In genomic region chr3:112333002-112333385, GRCh38 we compare ENCODE assay signal across 8 cellular contexts. TPM values are rescaled to one million over a fixed set of nuclear protein-coding genes. Genes with fewer than 3 reads are reported as not detected.
DNase-seq lines count a peak whose midpoint lies in the region; ATAC-seq and TF ChIP-seq lines count a peak whose summit lies in the region.

Gene CD200 (plus strand): TSS chr3:112333156. CDS start chr3:112333213, 57 bp downstream.

- H3K4me3 Mint-ChIP-seq in CD14-positive monocyte, result peak within 1 kb of the TSS; percentile 85 to 94
- H3K4me3 Mint-ChIP-seq in activated CD8-positive, alpha-beta T cell treated with anti-CD3 and anti-CD28 coated beads for 36 hours, result peak within 1 kb of the TSS; percentile 90

- 0 to 1% methylated on average over 10 to 24 of the region's 28 CpGs for WGBS in mesodermal cell (ENCODE audit: insufficient coverage in 2 of 2), 2 experiments

- H3K27ac Mint-ChIP-seq in CD14-positive monocyte, result peak within 1 kb of the TSS in 1 of 7 donors; percentile 46
- H3K27ac Mint-ChIP-seq in activated CD8-positive, alpha-beta T cell treated with anti-CD3 and anti-CD28 coated beads for 36 hours, result peak within 1 kb of the TSS; percentile 93

- intact Hi-C loops in CD14-positive monocyte (cut with micrococcal nuclease), result no loop called here
- intact Hi-C loops in activated CD8-positive, alpha-beta T cell treated with anti-CD3 and anti-CD28 coated beads for 36 hours (cut with micrococcal nuclease), result loop anchor here (5.0 kb wide), 2 partner anchors 104 to 124 kb away; no protein-coding TSS in a partner anchor

- H3K4me1 ChIP-seq in mesodermal cell (ENCODE audit: control insufficient read depth, insufficient read depth, low read length, poor library complexity, severe bottlenecking), result no peaks in the 10 kb centered on the region

- ATAC-seq in GM21526 (IDR thresholded peaks at IDR 0.05; ENCODE audit: low FRiP score, unreplicated experiment), result peak; percentile 56
- ATAC-seq in activated CD8-positive, alpha-beta T cell treated with anti-CD3 and anti-CD28 coated beads for 36 hours, result peak; percentile 70

- peaks cover 31% of the 10 kb centered on the region for H3K4me1 Mint-ChIP-seq in CD14-positive monocyte
- peaks cover 38% of the 10 kb centered on the region for H3K4me1 Mint-ChIP-seq in activated CD8-positive, alpha-beta T cell treated with anti-CD3 and anti-CD28 coated beads for 36 hours (ENCODE audit: low read depth)

- peak within 1 kb of the TSS; percentile 74 for H3K27ac ChIP-seq in mesodermal cell (ENCODE audit: low read depth, low read length, severe bottlenecking)

- peak within 1 kb of the TSS; percentile 57 for H3K4me3 ChIP-seq in mesodermal cell (ENCODE audit: extremely low read depth, insufficient read depth, low read length, poor library complexity, severe bottlenecking)

- H3K36me3 ChIP-seq in mesodermal cell (ENCODE audit: control insufficient read depth, insufficient read depth, low read length), result no peaks in the 10 kb centered on the region

- TF ChIP-seq CTCF in CD14-positive monocyte (IDR thresholded peaks at IDR 0.05), result no peak
- no peak for TF ChIP-seq CTCF in activated CD8-positive, alpha-beta T cell treated with anti-CD3 and anti-CD28 coated beads for 36 hours (IDR thresholded peaks at IDR 0.05)

- CTCF ChIA-PET in activated CD8-positive, alpha-beta T cell treated with anti-CD3 and anti-CD28 coated beads for 36 hours (lab: Charles Lee), result interaction anchor here (0.8 to 4.3 kb wide), 22 partner anchors 11 to 249 kb away, joined by 3 to 22 read pairs (median 6); partner anchors contain the start of genes BTLA, GCSAM and SLC9C1

- peaks cover 0 to 3% (median 0%) of the 10 kb centered on the region in 7 donors for H3K9me3 Mint-ChIP-seq in CD14-positive monocyte
- H3K9me3 Mint-ChIP-seq in activated CD8-positive, alpha-beta T cell treated with anti-CD3 and anti-CD28 coated beads for 36 hours, result no peaks in the 10 kb centered on the region

- POLR2A ChIA-PET in activated CD8-positive, alpha-beta T cell treated with anti-CD3 and anti-CD28 coated beads for 36 hours (lab: Charles Lee), result interaction anchor here (1.1 to 1.9 kb wide), 6 partner anchors 100 to 229 kb away, joined by 3 to 7 read pairs (median 3); partner anchors contain the start of genes ATG3 and SLC35A5

- H3K36me3 Mint-ChIP-seq in CD14-positive monocyte, result no peaks in the 10 kb centered on the region
- H3K36me3 Mint-ChIP-seq in activated CD8-positive, alpha-beta T cell treated with anti-CD3 and anti-CD28 coated beads for 36 hours (ENCODE audit: low read depth), result peaks cover 23% of the 10 kb centered on the region

- H3K27me3 Mint-ChIP-seq in CD14-positive monocyte (ENCODE audit: low read depth in 3 of 3), result peaks cover 5 to 19% (median 9%) of the 10 kb centered on the region in 3 donors
- no peaks in the 10 kb centered on the region for H3K27me3 Mint-ChIP-seq in activated CD8-positive, alpha-beta T cell treated with anti-CD3 and anti-CD28 coated beads for 36 hours

- peak; percentile 46 for DNase-seq in CD14-positive monocyte (ENCODE audit: low spot score)
- DNase-seq in NCI-H146 (lab: John Stamatoyannopoulos, UW), result peak; percentile 90
- peak; percentile 66 for DNase-seq in activated CD8-positive, alpha-beta T cell treated with anti-CD3 and anti-CD28 coated beads for 36 hours
- DNase-seq in effector CD8-positive, alpha-beta T cell (lab: John Stamatoyannopoulos, UW), result peak; percentile 13
- DNase-seq in stimulated activated CD8-positive, alpha-beta memory T cell treated with anti-CD3 and anti-CD28 coated beads, Interleukin-15, amount 100 ng/mL, for 4 hours (ENCODE audit: low read depth in 2 of 2), result peak; percentile 7 to 27
- no peak for DNase-seq in SIG-M5 (lab: John Stamatoyannopoulos, UW)

- H3K9me3 ChIP-seq in mesodermal cell (ENCODE audit: control insufficient read depth, low read length), result no peaks in the 10 kb centered on the region

RNA-seq across cellular contexts. Expression of gene CD200, which starts in this region (rescaled TPM):
- polyA plus RNA-seq in CD14-positive monocyte, result under 1 TPM in 1 of 2 donors, not detected in 1; 0.13 TPM
- 10 to 100 TPM; 15.7 to 16.7 TPM for total RNA-seq in activated CD8-positive, alpha-beta T cell treated with anti-CD3 and anti-CD28 coated beads for 36 hours
- 20.7 TPM for polyA plus RNA-seq in mesodermal cell (2013, experiment 1 of 2)
- polyA plus RNA-seq in mesodermal cell (2013, experiment 2 of 2), result 16.6 TPM

Comparison
In these comparisons a context has a peak if more than half of its experiments do, and no peak if none do; other contexts are left out.
1. Peak in DNase-seq in CD14-positive monocyte; RNA of the gene not detected or under 1 TPM.